23 cellular contexts compared by ENCODE assay signal in genomic region chr7:158424531-158424930, GRCh38.
"Had no signal": no experiment of that assay in that cellular context is flagged by ENCODE, and none has a peak within 500 bp of the region (broad histone marks: within the 10 kb centered on the region; RNA-seq: fewer than 3 reads in every experiment).

No MANE protein-coding gene starts in this region.

- H3K27ac ChIP-seq: esophagus squamous epithelium, gastroesophageal sphincter, parathyroid adenoma, psoas muscle, skin epidermis, testis, tibial nerve had no signal

- H3K36me3 ChIP-seq: esophagus squamous epithelium, gastroesophageal sphincter, tibial nerve had no signal

- H3K4me3 ChIP-seq: esophagus squamous epithelium, gastroesophageal sphincter, mucosa of descending colon, psoas muscle, skin epidermis, testis, tibial nerve had no signal

- H3K27ac Mint-ChIP-seq: dendritic cell treated with granulocyte-macrophage colony-stimulating factor and Interleukin-4, amounts not matched to agents 40 ng/mL and 50 ng/mL, for 4 days; effector memory CD8-positive, alpha-beta T cell; natural killer cell; stimulated activated naive B cell treated with anti-CD40 and anti-IgM and Interleukin-4, amounts not matched to agents 10 μg/mL and 1 μg/mL and 100 μg/mL, for 72 hours; stimulated activated naive CD8-positive, alpha-beta T cell treated with anti-CD3 and anti-CD28 coated beads, Interleukin-15, amount 100 ng/mL, for 72 hours had no signal

- H2AFZ ChIP-seq: parathyroid adenoma had no signal

- ATAC-seq: effector memory CD8-positive, alpha-beta T cell; gastroesophageal sphincter; left colon; left ventricle myocardium superior; mucosa of descending colon; natural killer cell; psoas muscle; sciatic nerve; stimulated activated naive B cell treated with anti-CD40 and anti-IgM and Interleukin-4, amounts not matched to agents 10 μg/mL and 1 μg/mL and 100 μg/mL, for 72 hours; stimulated activated naive CD8-positive, alpha-beta T cell treated with anti-CD3 and anti-CD28 coated beads, Interleukin-15, amount 100 ng/mL, for 72 hours had no signal

- H3K4me1 ChIP-seq: esophagus squamous epithelium, gastroesophageal sphincter, parathyroid adenoma, psoas muscle, testis, tibial nerve had no signal

- DNase-seq: effector memory CD8-positive, alpha-beta T cell; esophagus squamous epithelium; foreskin fibroblast; glutamatergic neuron; left colon; left ventricle myocardium superior; mucosa of descending colon; natural killer cell; occipital lobe; psoas muscle; retina; stimulated activated CD4-positive, alpha-beta T cell treated with anti-CD3 and anti-CD28 coated beads, Interleukin-2, amount 100 ng/mL, for 24 hours; stimulated activated CD4-positive, alpha-beta T cell treated with anti-CD3 and anti-CD28 coated beads, Interleukin-4, amount 100 ng/mL, for 4 hours; stimulated activated naive B cell treated with anti-CD40 and anti-IgM and Interleukin-4, amounts not matched to agents 10 μg/mL and 1 μg/mL and 100 μg/mL, for 72 hours; stimulated activated naive CD8-positive, alpha-beta T cell treated with anti-CD3 and anti-CD28 coated beads, Interleukin-15, amount 100 ng/mL, for 72 hours; testis had no signal

- H3K9me3 ChIP-seq: esophagus squamous epithelium, gastroesophageal sphincter, mucosa of descending colon, psoas muscle, testis, tibial nerve had no signal

- H3K27me3 Mint-ChIP-seq: dendritic cell treated with granulocyte-macrophage colony-stimulating factor and Interleukin-4, amounts not matched to agents 40 ng/mL and 50 ng/mL, for 4 days; stimulated activated naive B cell treated with anti-CD40 and anti-IgM and Interleukin-4, amounts not matched to agents 10 μg/mL and 1 μg/mL and 100 μg/mL, for 72 hours had no signal

- H3K9ac ChIP-seq: parathyroid adenoma had no signal

- H3K9me3 Mint-ChIP-seq: dendritic cell treated with granulocyte-macrophage colony-stimulating factor and Interleukin-4, amounts not matched to agents 40 ng/mL and 50 ng/mL, for 4 days; effector memory CD8-positive, alpha-beta T cell; natural killer cell; neural crest cell; stimulated activated naive CD8-positive, alpha-beta T cell treated with anti-CD3 and anti-CD28 coated beads, Interleukin-15, amount 100 ng/mL, for 72 hours had no signal

- H3K4me1 Mint-ChIP-seq: natural killer cell; neural crest cell; stimulated activated naive CD8-positive, alpha-beta T cell treated with anti-CD3 and anti-CD28 coated beads, Interleukin-15, amount 100 ng/mL, for 72 hours had no signal

- H3K27me3 ChIP-seq: gastroesophageal sphincter, testis, tibial nerve had no signal

- H3K36me3 Mint-ChIP-seq: natural killer cell; stimulated activated naive B cell treated with anti-CD40 and anti-IgM and Interleukin-4, amounts not matched to agents 10 μg/mL and 1 μg/mL and 100 μg/mL, for 72 hours had no signal

- H3K4me3 Mint-ChIP-seq: dendritic cell treated with granulocyte-macrophage colony-stimulating factor and Interleukin-4, amounts not matched to agents 40 ng/mL and 50 ng/mL, for 4 days; effector memory CD8-positive, alpha-beta T cell; natural killer cell; neural crest cell; stimulated activated naive B cell treated with anti-CD40 and anti-IgM and Interleukin-4, amounts not matched to agents 10 μg/mL and 1 μg/mL and 100 μg/mL, for 72 hours; stimulated activated naive CD8-positive, alpha-beta T cell treated with anti-CD3 and anti-CD28 coated beads, Interleukin-15, amount 100 ng/mL, for 72 hours had no signal
